In genomic region chr19:33461256-33462111, GRCh38 we compare ENCODE assay signal across 15 cellular contexts.
"Had no signal": no experiment of that assay in that cellular context is flagged by ENCODE, and none has a peak within 500 bp of the region (broad histone marks: within the 10 kb centered on the region; RNA-seq: fewer than 3 reads in every experiment).

No MANE protein-coding gene starts in this region.

- H3K9me3 ChIP-seq: ascending aorta, esophagus squamous epithelium, neutrophil, transverse colon, vagina had no signal

- DNase-seq: activated CD4-positive, alpha-beta T cell treated with anti-CD3 and anti-CD28 coated beads, Interleukin-2, amount 50 U/mL, for 4 hours; activated naive CD4-positive, alpha-beta T cell treated with anti-CD3 and anti-CD28 coated beads, Interleukin-2, amount 50 U/mL, for 16 hours; activated T-cell treated with anti-CD3 and anti-CD28 coated beads, Interleukin-2, amount 50 U/mL, for 4 hours; effector CD8-positive, alpha-beta T cell; esophagus squamous epithelium; immature natural killer cell; natural killer cell; stimulated activated CD4-positive, alpha-beta T cell treated with anti-CD3 and anti-CD28 coated beads, Interleukin-12 subunit alpha, Interleukin-12 subunit beta, amount 100 ng/mL, for 4 hours; stimulated activated CD4-positive, alpha-beta T cell treated with anti-CD3 and anti-CD28 coated beads, Interleukin-1b, Interleukin-23, amount 100 ng/mL, for 48 hours; stimulated activated naive CD8-positive, alpha-beta T cell treated with anti-CD3 and anti-CD28 coated beads, Interleukin-15, Interleukin-2, amounts not matched to agents 100 U/mL and 50 U/mL, for 24 hours; substantia nigra; transverse colon had no signal

- H3K27me3 ChIP-seq: ascending aorta, esophagus squamous epithelium, neutrophil, transverse colon, vagina had no signal

- H3K27ac ChIP-seq: ascending aorta, esophagus squamous epithelium, neutrophil, transverse colon, vagina had no signal

- H3K36me3 ChIP-seq: neutrophil had no signal

- H3K4me1 ChIP-seq: ascending aorta, esophagus squamous epithelium, transverse colon, vagina had no signal

- H3K4me3 ChIP-seq: ascending aorta, esophagus squamous epithelium, transverse colon, vagina had no signal
